Comparison of ENCODE assay signal across 27 cellular contexts in genomic region chr21:38388219-38388618, GRCh38.
DNase-seq lines count a peak whose midpoint lies in the region; ATAC-seq and TF ChIP-seq lines count a peak whose summit lies in the region.
"Had no signal": no experiment of that assay in that cellular context is flagged by ENCODE, and none has a peak within 500 bp of the region (broad histone marks: within the 10 kb centered on the region; RNA-seq: fewer than 3 reads in every experiment).

No MANE protein-coding gene starts in this region.

- no peak overlapping the region for H3K9ac ChIP-seq in fibroblast of lung (ENCODE audit: insufficient read depth, low read length)

- H3K4me1 ChIP-seq in fibroblast of lung (ENCODE audit: control insufficient read depth, extremely low read depth, insufficient read depth, low read length) (no peaks in the 10 kb centered on the region), thoracic aorta (ENCODE audit: control insufficient read depth in 1 of 2, low read depth in 2 of 2) (peaks cover 10 to 49% of the 10 kb centered on the region in 2 donors), tibial nerve (peaks cover 0 to 14% (median 0%) of the 10 kb centered on the region in 4 donors)
- H3K4me1 ChIP-seq: Peyer's patch had no signal

- ATAC-seq in thoracic aorta (ENCODE audit: insufficient number of reproducible peaks, low FRiP score, low read depth) (no peak), GM18870 (IDR thresholded peaks at IDR 0.05; ENCODE audit: unreplicated experiment) (no peak)
- ATAC-seq: lower lobe of right lung had no signal

- 53 to 65% methylated on average over 1 of the region's 1 CpG for WGBS in tibial nerve, 2 donors

- DNase-seq in HL-60 (ENCODE audit: low read depth in 1 of 2, low spot score in 1 of 2) (no peak), astrocyte of the spinal cord (ENCODE audit: low read depth, low spot score) (peak; percentile 8), fibroblast of lung (ENCODE audit: low read depth in 2 of 2) (peak; percentile 36 to 44), thoracic aorta (ENCODE audit: low spot score) (no peak), tibial nerve (ENCODE audit: low spot score in 2 of 2) (no peak), hippocampal formation (lab: John Stamatoyannopoulos, UW) (no peak)
- DNase-seq: activated CD4-positive, alpha-beta T cell treated with anti-CD3 and anti-CD28 coated beads, Interleukin-2, amount 50 U/mL, for 48 hours; activated CD8-positive, alpha-beta memory T cell treated with anti-CD3 and anti-CD28 coated beads, Interleukin-2, amount 50 U/mL, for 4 hours; activated naive CD4-positive, alpha-beta T cell treated with anti-CD3 and anti-CD28 coated beads, Interleukin-2, amount 50 U/mL, for 16 hours; CD4-positive, alpha-beta T cell; central memory CD4-positive, alpha-beta T cell; dorsolateral prefrontal cortex; heart left ventricle; kidney glomerular epithelial cell; lower lobe of right lung; MM.1S; NCI-H1417 treated with DMSO at 0.1 percent for 48 hours; NCI-H2081; NCI-H2227 treated with DMSO at 0.1 percent for 48 hours; nephron progenitor cell; ovary; Peyer's patch; SHP77 treated with DMSO at 0.1 percent for 48 hours; stimulated activated CD4-positive, alpha-beta T cell treated with anti-CD3 and anti-CD28 coated beads, Interleukin-2, amount 100 ng/mL, for 24 hours; T1000; trophoblast cell had no signal

- no peak overlapping the region for H3K4me2 ChIP-seq in fibroblast of lung (ENCODE audit: extremely low read depth, insufficient read depth, low read length)

- no peaks in the 10 kb centered on the region for H3K79me2 ChIP-seq in fibroblast of lung (ENCODE audit: control insufficient read depth, insufficient read depth, low read length)

- H3K36me3 ChIP-seq in fibroblast of lung (ENCODE audit: control insufficient read depth, insufficient read depth, low read length) (no peaks in the 10 kb centered on the region), thoracic aorta (peaks cover 20% of the 10 kb centered on the region), tibial nerve (no peaks in the 10 kb centered on the region)
- H3K36me3 ChIP-seq: lower lobe of right lung, ovary, Peyer's patch had no signal

- H3K4me3 ChIP-seq in HL-60 (replicated peaks; ENCODE audit: insufficient read depth, low read length), result no peak overlapping the region
- no peak overlapping the region for H3K4me3 ChIP-seq in astrocyte of the spinal cord (ENCODE audit: low read depth, low read length)
- H3K4me3 ChIP-seq in fibroblast of lung (replicated peaks in 1 of 4; ENCODE audit: control extremely low read depth in 1 of 4, insufficient read depth in 1 of 4, low read depth in 3 of 4, low read length in 4 of 4), result no peak overlapping the region
- no peak overlapping the region for H3K4me3 ChIP-seq in thoracic aorta
- H3K4me3 ChIP-seq in tibial nerve, result no peak overlapping the region
- H3K4me3 ChIP-seq: dorsolateral prefrontal cortex, heart left ventricle, lower lobe of right lung, ovary, Peyer's patch had no signal

- no peak for TF ChIP-seq EP300 in tibial nerve (IDR thresholded peaks at IDR 0.05)

- H3K9me3 ChIP-seq in fibroblast of lung (ENCODE audit: control insufficient read depth, insufficient read depth, low read depth, low read length) (no peaks in the 10 kb centered on the region), thoracic aorta (no peaks in the 10 kb centered on the region), tibial nerve (no peaks in the 10 kb centered on the region)
- H3K9me3 ChIP-seq: heart left ventricle, lower lobe of right lung, ovary, Peyer's patch had no signal

- H3K27ac ChIP-seq in HL-60 (replicated peaks) (peak overlapping the region; percentile 95), fibroblast of lung (ENCODE audit: insufficient read depth, low read length) (no peak overlapping the region), thoracic aorta (peak overlapping the region; percentile 18 to 34), tibial nerve (no peak overlapping the region)
- H3K27ac ChIP-seq: dorsolateral prefrontal cortex, heart left ventricle, lower lobe of right lung, ovary, Peyer's patch had no signal

- TF ChIP-seq CTCF in HL-60 (IDR thresholded peaks at IDR 0.05; ENCODE audit: insufficient read depth, low read length) (no peak), astrocyte of the spinal cord (IDR thresholded peaks at IDR 0.05; ENCODE audit: low read depth, low read length) (no peak), fibroblast of lung (conservative IDR thresholded peaks at IDR 0.05 in 1 of 2, IDR thresholded peaks at IDR 0.05 in 1 of 2; ENCODE audit: low read depth in 1 of 2, low read length in 2 of 2) (no peak), thoracic aorta (IDR thresholded peaks at IDR 0.05) (no peak), tibial nerve (IDR thresholded peaks at IDR 0.05) (no peak)

- no peaks in the 10 kb centered on the region for H4K20me1 ChIP-seq in fibroblast of lung (ENCODE audit: control insufficient read depth, extremely low read depth, insufficient read depth, low read length)

- no peak overlapping the region for H2AFZ ChIP-seq in fibroblast of lung (ENCODE audit: low read length)

- no peak for TF ChIP-seq POLR2A in tibial nerve (IDR thresholded peaks at IDR 0.05)

- H3K27me3 ChIP-seq in HL-60 (ENCODE audit: insufficient read depth, poor library complexity, severe bottlenecking) (no peaks in the 10 kb centered on the region), fibroblast of lung (ENCODE audit: control insufficient read depth, insufficient read depth, low read length) (no peaks in the 10 kb centered on the region), thoracic aorta (replicated peaks; ENCODE audit: insufficient read depth) (no peaks in the 10 kb centered on the region), tibial nerve (no peaks in the 10 kb centered on the region)
- H3K27me3 ChIP-seq: heart left ventricle, ovary, Peyer's patch had no signal

- in situ Hi-C loops in astrocyte of the spinal cord (cut with HindIII; ENCODE audit: low sequenced_read_pairs), result no loop called here

Comparison
In these comparisons a context has a peak if more than half of its experiments do, and no peak if none do; other contexts are left out.
1. DNase-seq: peak in astrocyte of the spinal cord (single experiment) and fibroblast of lung (2 of 2); none in HL-60 (0 of 2), thoracic aorta (single experiment), tibial nerve (0 of 2) and hippocampal formation (0 of 2).
2. H3K27ac ChIP-seq: peak in HL-60 (single experiment) and thoracic aorta (2 of 2); none in fibroblast of lung (single experiment) and tibial nerve (0 of 4).